Comparison of ENCODE assay signal across 1 cellular context in genomic region chr5:82307431-82307830, GRCh38.
TF ChIP-seq lines count a peak whose summit lies in the region.

No MANE protein-coding gene starts in this region.

TF ChIP-seq in GM23338, 12 proteins besides CTCF, POLR2A, EP300 and RAD21 (continued from another document):
- TF ChIP-seq ZNF462 (CRISPR knock-in tag; IDR thresholded peaks at IDR 0.05) = no peak
- TF ChIP-seq NANOG (IDR thresholded peaks at IDR 0.05; ENCODE audit: borderline replicate concordance) = no peak
TF ChIP-seq in GM23338: peak in this region for 0.
